21 cellular contexts compared by ENCODE assay signal in the genomic region with DNA sequence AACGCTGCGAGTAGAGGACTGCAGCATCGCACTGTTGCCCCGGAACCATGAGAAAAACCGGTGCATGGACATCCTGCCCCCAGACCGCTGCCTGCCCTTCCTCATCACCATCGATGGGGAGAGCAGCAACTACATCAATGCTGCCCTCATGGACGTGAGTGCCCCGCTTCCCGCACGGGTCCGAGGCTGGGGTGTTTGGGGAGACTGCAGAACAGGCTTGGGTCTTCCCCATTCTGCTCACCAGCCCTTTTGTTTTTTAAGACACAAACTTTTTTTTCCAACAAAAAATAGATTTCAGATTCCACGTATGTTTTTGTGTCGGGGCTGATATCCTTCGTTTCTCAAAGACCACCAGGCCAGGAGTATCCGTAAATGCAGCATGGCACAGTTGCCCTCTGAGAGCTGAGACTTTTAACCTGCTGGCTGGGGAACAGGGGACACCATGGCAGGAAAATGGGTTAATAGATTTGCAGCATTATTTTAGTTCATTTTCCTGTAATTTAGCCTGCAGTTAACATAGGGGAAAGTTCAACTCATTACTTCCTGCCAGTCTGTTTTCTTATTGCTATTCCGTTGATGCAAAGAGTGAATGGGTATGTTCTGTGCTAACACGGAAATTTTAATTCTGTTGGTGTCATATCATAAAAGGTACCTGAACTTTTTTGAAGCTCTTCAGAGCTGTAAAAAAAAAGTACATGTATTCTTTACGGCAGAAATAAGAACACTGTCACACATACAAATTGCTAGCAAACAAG.
"Had no signal": no experiment of that assay in that cellular context is flagged by ENCODE, and none has a peak within 500 bp of the region (broad histone marks: within the 10 kb centered on the region; RNA-seq: fewer than 3 reads in every experiment).

No MANE protein-coding gene starts in this region.

- H3K27ac ChIP-seq: SJSA1 had no signal

- H3K9ac ChIP-seq: SK-N-SH had no signal

- H3K4me2 ChIP-seq: SK-N-SH had no signal

- H3K9me3 ChIP-seq: MG63, SJSA1, SK-N-SH had no signal

- H3K4me1 ChIP-seq: SJSA1 had no signal

- H3K36me3 ChIP-seq: MG63 had no signal

- H3K4me3 ChIP-seq: MG63, SJSA1 had no signal

- DNase-seq: Karpas-422, KG1, MG63, NCI-H1092, NCI-H1105 treated with DMSO at 0.1 percent for 48 hours, NCI-H1417 treated with DMSO at 0.1 percent for 48 hours, NCI-H146, NCI-H1694 treated with DMSO at 0.1 percent for 48 hours, NCI-H1930, NCI-H2081, NCI-H2107, NCI-H2227 treated with DMSO at 0.1 percent for 48 hours, NCI-H524, NCI-H526 treated with DMSO at 0.1 percent for 48 hours, NCI-H748 treated with DMSO at 0.1 percent for 48 hours, Right ventricle myocardium superior, RPMI8226, SIG-M5, SK-N-SH had no signal

- H3K27me3 ChIP-seq: MG63, SJSA1 had no signal

- FAIRE-seq: RCC 7860 had no signal
